1 cellular context compared by ENCODE assay signal in the genomic region with DNA sequence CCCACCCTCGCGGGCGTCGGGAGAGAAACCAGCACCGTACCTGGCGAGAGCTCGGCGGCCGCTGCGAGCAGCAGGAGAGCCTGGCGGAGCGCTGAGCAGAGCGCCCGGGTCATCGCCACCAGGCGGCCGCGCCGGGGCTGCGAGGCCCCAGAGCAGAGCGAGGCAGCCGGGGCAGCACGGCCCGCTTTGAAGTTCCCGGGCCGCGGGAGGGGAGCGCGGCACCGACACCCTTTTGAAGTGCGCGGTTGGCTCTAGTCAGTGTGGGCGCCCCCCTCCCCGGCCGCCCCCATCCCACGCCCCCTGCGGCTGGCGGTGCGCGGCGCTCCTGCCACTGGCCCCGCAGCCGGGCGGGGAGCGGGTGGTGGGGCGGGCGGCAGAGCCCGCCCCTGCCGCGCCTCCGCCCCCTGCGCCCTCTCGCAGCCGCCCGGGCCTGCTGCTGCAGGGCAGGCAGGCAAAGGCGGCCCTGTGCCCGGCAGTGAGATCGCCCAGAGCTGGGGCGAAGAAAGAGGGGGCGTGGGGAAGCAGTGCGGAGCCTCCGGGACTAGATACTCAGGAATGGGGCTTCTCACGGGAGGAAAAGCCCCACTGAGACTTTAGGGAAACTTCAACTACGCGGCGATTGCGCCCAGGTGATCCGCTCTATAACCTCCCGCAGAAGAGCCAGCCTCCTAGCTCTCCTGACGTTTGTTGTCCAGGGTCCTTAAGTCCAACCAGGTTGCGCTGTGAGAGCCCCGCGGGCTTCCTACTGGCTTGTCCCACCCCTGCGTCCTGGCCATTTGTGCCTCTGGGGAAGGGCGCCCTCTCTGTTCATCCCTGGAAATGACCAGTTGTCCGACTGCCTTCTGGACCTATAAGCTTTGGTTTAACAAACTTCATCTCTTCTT.
TF ChIP-seq lines count a peak whose summit lies in the region.

TSS of gene ACVR1C (minus strand) at position 333 of the 884 bp plus-strand sequence. CDS start at position 113, 220 bp downstream.

TF ChIP-seq in HepG2, 621 proteins besides CTCF, POLR2A, EP300 and RAD21 (continued from another document and continues in another):
- peak in 1 of 2 experiments; percentile 78; a peak in 3 of 4 replicates for TF ChIP-seq REST (IDR thresholded peaks at IDR 0.05; ENCODE audit: borderline replicate concordance in 1 of 2, low read depth in 1 of 2, low read length in 2 of 2)
- TF ChIP-seq BRF2 (CRISPR knock-in tag; IDR thresholded peaks at IDR 0.05), result no peak
- 0 out of 2 replicates have a peak, but pooled peaks have one; percentile 30 for TF ChIP-seq RFX5 (IDR thresholded peaks at IDR 0.05; ENCODE audit: low read depth, low read length)
- no peak for TF ChIP-seq HMGXB3 (CRISPR knock-in tag; IDR thresholded peaks at IDR 0.05; ENCODE audit: borderline replicate concordance)
- no peak for TF ChIP-seq ZNF34 (CRISPR knock-in tag; IDR thresholded peaks at IDR 0.05; ENCODE audit: borderline replicate concordance)
- no peak for TF ChIP-seq ZFP41 (CRISPR knock-in tag; IDR thresholded peaks at IDR 0.05; ENCODE audit: borderline replicate concordance)
- no peak for TF ChIP-seq NFE2L1 (CRISPR knock-in tag; IDR thresholded peaks at IDR 0.05; ENCODE audit: borderline replicate concordance)
- TF ChIP-seq ARID2 (CRISPR knock-in tag; IDR thresholded peaks at IDR 0.05; ENCODE audit: borderline replicate concordance), result no peak
- TF ChIP-seq THAP11 (CRISPR knock-in tag; IDR thresholded peaks at IDR 0.05), result no peak
- TF ChIP-seq, protein P1, sequence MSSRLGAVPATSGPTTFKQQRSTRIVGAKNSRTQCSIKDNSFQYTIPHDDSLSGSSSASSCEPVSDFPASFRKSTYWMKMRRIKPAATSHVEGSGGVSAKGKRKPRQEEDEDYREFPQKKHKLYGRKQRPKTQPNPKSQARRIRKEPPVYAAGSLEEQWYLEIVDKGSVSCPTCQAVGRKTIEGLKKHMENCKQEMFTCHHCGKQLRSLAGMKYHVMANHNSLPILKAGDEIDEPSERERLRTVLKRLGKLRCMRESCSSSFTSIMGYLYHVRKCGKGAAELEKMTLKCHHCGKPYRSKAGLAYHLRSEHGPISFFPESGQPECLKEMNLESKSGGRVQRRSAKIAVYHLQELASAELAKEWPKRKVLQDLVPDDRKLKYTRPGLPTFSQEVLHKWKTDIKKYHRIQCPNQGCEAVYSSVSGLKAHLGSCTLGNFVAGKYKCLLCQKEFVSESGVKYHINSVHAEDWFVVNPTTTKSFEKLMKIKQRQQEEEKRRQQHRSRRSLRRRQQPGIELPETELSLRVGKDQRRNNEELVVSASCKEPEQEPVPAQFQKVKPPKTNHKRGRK (CRISPR knock-in tag; IDR thresholded peaks at IDR 0.05), result no peak
- no peak for TF ChIP-seq POLR2AphosphoS2 (IDR thresholded peaks at IDR 0.05; ENCODE audit: low read depth, low read length)
- TF ChIP-seq KIAA2018 (CRISPR knock-in tag; IDR thresholded peaks at IDR 0.05; ENCODE audit: borderline replicate concordance), result no peak
- TF ChIP-seq, protein P2, sequence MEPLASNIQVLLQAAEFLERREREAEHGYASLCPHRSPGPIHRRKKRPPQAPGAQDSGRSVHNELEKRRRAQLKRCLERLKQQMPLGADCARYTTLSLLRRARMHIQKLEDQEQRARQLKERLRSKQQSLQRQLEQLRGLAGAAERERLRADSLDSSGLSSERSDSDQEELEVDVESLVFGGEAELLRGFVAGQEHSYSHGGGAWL (CRISPR knock-in tag; IDR thresholded peaks at IDR 0.05), result 0 out of 2 replicates have a peak, but pooled peaks have one; percentile 37
- TF ChIP-seq YEATS4 (CRISPR knock-in tag; IDR thresholded peaks at IDR 0.05; ENCODE audit: borderline replicate concordance), result peak; percentile 54
- TF ChIP-seq, protein P3, sequence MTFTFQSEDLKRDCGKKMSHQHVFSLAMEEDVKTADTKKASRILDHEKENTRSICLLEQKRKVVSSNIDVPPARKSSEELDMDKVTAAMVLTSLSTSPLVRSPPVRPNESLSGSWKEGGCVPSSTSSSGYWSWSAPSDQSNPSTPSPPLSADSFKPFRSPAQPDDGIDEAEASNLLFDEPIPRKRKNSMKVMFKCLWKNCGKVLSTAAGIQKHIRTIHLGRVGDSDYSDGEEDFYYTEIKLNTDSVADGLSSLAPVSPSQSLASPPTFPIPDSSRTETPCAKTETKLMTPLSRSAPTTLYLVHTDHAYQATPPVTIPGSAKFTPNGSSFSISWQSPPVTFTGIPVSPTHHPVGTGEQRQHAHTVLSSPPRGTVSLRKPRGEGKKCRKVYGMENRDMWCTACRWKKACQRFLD (CRISPR knock-in tag; IDR thresholded peaks at IDR 0.05; ENCODE audit: borderline replicate concordance), result no peak
- TF ChIP-seq IKZF4 (CRISPR knock-in tag; IDR thresholded peaks at IDR 0.05; ENCODE audit: borderline replicate concordance, low read depth, not compliant biosample characterization), result no peak
- no peak for TF ChIP-seq ZNF350 (CRISPR knock-in tag; IDR thresholded peaks at IDR 0.05; ENCODE audit: borderline replicate concordance, low read depth)
- no peak for TF ChIP-seq RNF2 (conservative IDR thresholded peaks at IDR 0.05; ENCODE audit: low read depth)
- no peak for TF ChIP-seq ZNF577 (CRISPR knock-in tag; IDR thresholded peaks at IDR 0.05; ENCODE audit: borderline replicate concordance, low read depth)
- TF ChIP-seq THAP7 (CRISPR knock-in tag; IDR thresholded peaks at IDR 0.05), result no peak
- TF ChIP-seq KAT8 (CRISPR knock-in tag; IDR thresholded peaks at IDR 0.05), result no peak
- peak; percentile 96 for TF ChIP-seq MTF2 (CRISPR knock-in tag; IDR thresholded peaks at IDR 0.05; ENCODE audit: borderline replicate concordance)
